In genomic region chr20:19244291-19244690, GRCh38 we compare ENCODE assay signal across 1 cellular context.
TF ChIP-seq lines count a peak whose summit lies in the region.

No MANE protein-coding gene starts in this region.

TF ChIP-seq in H1, 55 proteins besides CTCF, POLR2A, EP300 and RAD21:
- no peak for TF ChIP-seq CHD2 (IDR thresholded peaks at IDR 0.05; ENCODE audit: low read length)
- no peak for TF ChIP-seq YY1 (IDR thresholded peaks at IDR 0.05; ENCODE audit: low read depth, low read length)
- TF ChIP-seq HDAC6 (IDR thresholded peaks at IDR 0.05; ENCODE audit: low read depth, low read length), result no peak
- TF ChIP-seq POLR2AphosphoS5 (IDR thresholded peaks at IDR 0.05; ENCODE audit: low read depth, low read length), result no peak
- TF ChIP-seq SP1 (IDR thresholded peaks at IDR 0.05; ENCODE audit: low read depth, low read length), result no peak
- TF ChIP-seq JUN (IDR thresholded peaks at IDR 0.05; ENCODE audit: low read depth, low read length), result no peak
- no peak for TF ChIP-seq BRCA1 (IDR thresholded peaks at IDR 0.05; ENCODE audit: low read depth, low read length)
- TF ChIP-seq SIN3A (conservative IDR thresholded peaks at IDR 0.05 in 1 of 2, IDR thresholded peaks at IDR 0.05 in 1 of 2; ENCODE audit: low read depth in 1 of 2, low read length in 2 of 2), result no peak
- no peak for TF ChIP-seq KDM4A (IDR thresholded peaks at IDR 0.05; ENCODE audit: low read depth, low read length, severe bottlenecking)
- TF ChIP-seq EGR1 (IDR thresholded peaks at IDR 0.05; ENCODE audit: borderline replicate concordance, low read depth, low read length), result no peak
- TF ChIP-seq CBX5 (IDR thresholded peaks at IDR 0.05; ENCODE audit: low read depth, low read length), result no peak
- TF ChIP-seq SUZ12 (IDR thresholded peaks at IDR 0.05; ENCODE audit: low read length), result no peak
- TF ChIP-seq RXRA (IDR thresholded peaks at IDR 0.05; ENCODE audit: insufficient read depth, low read depth, low read length), result no peak
- TF ChIP-seq SP4 (IDR thresholded peaks at IDR 0.05; ENCODE audit: low read length), result no peak
- no peak for TF ChIP-seq SRF (IDR thresholded peaks at IDR 0.05; ENCODE audit: low read depth, low read length)
- TF ChIP-seq CREB1 (IDR thresholded peaks at IDR 0.05), result no peak
- no peak for TF ChIP-seq SAP30 (IDR thresholded peaks at IDR 0.05; ENCODE audit: insufficient read depth, insufficient replicate concordance, low read length)
- no peak for TF ChIP-seq CTBP2 (IDR thresholded peaks at IDR 0.05; ENCODE audit: borderline replicate concordance, insufficient read depth, insufficient read length, low read length)
- TF ChIP-seq MAX (IDR thresholded peaks at IDR 0.05), result no peak
TF ChIP-seq in H1: peak in this region for 0.
